1 cellular context compared by ENCODE assay signal in the genomic region with DNA sequence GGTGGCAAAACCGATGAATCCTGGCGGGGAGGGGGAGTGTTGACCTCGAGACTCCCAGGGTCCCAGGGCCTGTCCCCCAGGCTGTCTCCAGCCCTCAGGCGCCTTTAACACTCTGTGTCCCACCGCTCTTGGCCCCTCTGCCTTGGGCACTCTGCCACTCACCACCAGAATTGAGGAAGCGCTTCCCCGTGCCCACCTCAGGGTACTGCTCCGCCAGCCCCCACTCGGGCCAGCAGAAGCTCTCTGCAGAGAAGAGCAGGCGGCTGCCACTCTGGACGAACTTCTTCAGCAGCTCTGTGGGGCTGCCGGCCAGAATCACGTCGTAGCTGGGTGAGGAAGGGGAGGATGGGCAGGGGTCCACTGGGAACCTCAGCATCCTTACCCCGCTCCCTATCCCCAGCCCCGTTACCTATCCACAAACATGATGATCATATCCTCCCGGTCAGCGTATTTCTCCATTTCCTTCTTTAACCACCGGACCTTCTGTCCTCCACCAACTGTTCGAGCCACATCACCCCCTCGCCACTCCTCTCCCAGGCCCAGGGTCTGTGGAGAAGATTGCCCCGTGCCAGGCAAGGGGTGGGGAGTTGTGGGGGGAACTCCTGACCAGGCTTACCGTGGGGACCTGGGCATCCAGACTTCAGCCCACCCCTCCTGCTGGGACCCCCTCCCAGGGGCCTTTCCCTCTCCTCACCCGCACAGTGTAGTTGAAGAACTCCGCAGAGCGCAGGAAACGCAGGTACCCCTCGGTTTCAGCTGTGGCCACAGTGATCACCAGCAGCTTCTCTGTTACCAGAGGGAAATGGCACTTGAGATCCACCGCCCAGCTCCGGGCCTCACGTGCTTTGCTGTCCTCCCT.
TF ChIP-seq lines count a peak whose summit lies in the region.

No MANE protein-coding gene starts in this region.

TF ChIP-seq in HepG2, 621 proteins besides CTCF, POLR2A, EP300 and RAD21:
- no peak for TF ChIP-seq ZNF672 (CRISPR knock-in tag; IDR thresholded peaks at IDR 0.05)
- TF ChIP-seq XBP1 (CRISPR knock-in tag; IDR thresholded peaks at IDR 0.05), result no peak
- TF ChIP-seq IRF9 (CRISPR knock-in tag; IDR thresholded peaks at IDR 0.05; ENCODE audit: borderline replicate concordance), result peak; percentile 40; the same call in 1 of the 2 replicates
- TF ChIP-seq PRPF4 (IDR thresholded peaks at IDR 0.05; ENCODE audit: low read depth, low read length, poor library complexity, severe bottlenecking), result peak; percentile 23
- no peak for TF ChIP-seq ZNF383 (CRISPR knock-in tag; IDR thresholded peaks at IDR 0.05; ENCODE audit: borderline replicate concordance)
- no peak for TF ChIP-seq GABPA (IDR thresholded peaks at IDR 0.05; ENCODE audit: low read depth, low read length)
- TF ChIP-seq GABPA (CRISPR knock-in tag; IDR thresholded peaks at IDR 0.05; ENCODE audit: low read depth), result no peak
- TF ChIP-seq FOXA3 (CRISPR knock-in tag; IDR thresholded peaks at IDR 0.05), result no peak
- TF ChIP-seq, protein P1, sequence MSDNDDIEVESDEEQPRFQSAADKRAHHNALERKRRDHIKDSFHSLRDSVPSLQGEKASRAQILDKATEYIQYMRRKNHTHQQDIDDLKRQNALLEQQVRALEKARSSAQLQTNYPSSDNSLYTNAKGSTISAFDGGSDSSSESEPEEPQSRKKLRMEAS (IDR thresholded peaks at IDR 0.05), result no peak; the same call in 1 of the 2 replicates
- no peak for TF ChIP-seq HIVEP1 (CRISPR knock-in tag; IDR thresholded peaks at IDR 0.05)
- TF ChIP-seq ZNF567 (CRISPR knock-in tag; IDR thresholded peaks at IDR 0.05; ENCODE audit: borderline replicate concordance), result peak; percentile 14; the same call in 1 of the 2 replicates
- TF ChIP-seq MAFK (conservative IDR thresholded peaks at IDR 0.05 in 1 of 2, IDR thresholded peaks at IDR 0.05 in 1 of 2; ENCODE audit: low read length in 2 of 2), result 0 out of 4 replicates have a peak, but pooled peaks of 1 of the 2 experiments have one; percentile 26
- peak; percentile 20 for TF ChIP-seq HNRNPH1 (optimal IDR thresholded peaks at IDR 0.05; ENCODE audit: low read depth, low read length)
- TF ChIP-seq ZNF274 (CRISPR knock-in tag; IDR thresholded peaks at IDR 0.05), result no peak
- no peak for TF ChIP-seq ZSCAN30 (CRISPR knock-in tag; IDR thresholded peaks at IDR 0.05)
- no peak for TF ChIP-seq ATF7-NPFF (CRISPR knock-in tag; IDR thresholded peaks at IDR 0.05; ENCODE audit: low read depth)
- TF ChIP-seq, protein P2, sequence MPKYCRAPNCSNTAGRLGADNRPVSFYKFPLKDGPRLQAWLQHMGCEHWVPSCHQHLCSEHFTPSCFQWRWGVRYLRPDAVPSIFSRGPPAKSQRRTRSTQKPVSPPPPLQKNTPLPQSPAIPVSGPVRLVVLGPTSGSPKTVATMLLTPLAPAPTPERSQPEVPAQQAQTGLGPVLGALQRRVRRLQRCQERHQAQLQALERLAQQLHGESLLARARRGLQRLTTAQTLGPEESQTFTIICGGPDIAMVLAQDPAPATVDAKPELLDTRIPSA (CRISPR knock-in tag; IDR thresholded peaks at IDR 0.05; ENCODE audit: borderline replicate concordance), result no peak
- 0 out of 2 replicates have a peak, but pooled peaks have one; percentile 16 for TF ChIP-seq ZNF253 (CRISPR knock-in tag; IDR thresholded peaks at IDR 0.05; ENCODE audit: borderline replicate concordance)
- TF ChIP-seq NRL (CRISPR knock-in tag; IDR thresholded peaks at IDR 0.05; ENCODE audit: borderline replicate concordance), result 0 out of 2 replicates have a peak, but pooled peaks have one; percentile 1
- TF ChIP-seq, protein P3, sequence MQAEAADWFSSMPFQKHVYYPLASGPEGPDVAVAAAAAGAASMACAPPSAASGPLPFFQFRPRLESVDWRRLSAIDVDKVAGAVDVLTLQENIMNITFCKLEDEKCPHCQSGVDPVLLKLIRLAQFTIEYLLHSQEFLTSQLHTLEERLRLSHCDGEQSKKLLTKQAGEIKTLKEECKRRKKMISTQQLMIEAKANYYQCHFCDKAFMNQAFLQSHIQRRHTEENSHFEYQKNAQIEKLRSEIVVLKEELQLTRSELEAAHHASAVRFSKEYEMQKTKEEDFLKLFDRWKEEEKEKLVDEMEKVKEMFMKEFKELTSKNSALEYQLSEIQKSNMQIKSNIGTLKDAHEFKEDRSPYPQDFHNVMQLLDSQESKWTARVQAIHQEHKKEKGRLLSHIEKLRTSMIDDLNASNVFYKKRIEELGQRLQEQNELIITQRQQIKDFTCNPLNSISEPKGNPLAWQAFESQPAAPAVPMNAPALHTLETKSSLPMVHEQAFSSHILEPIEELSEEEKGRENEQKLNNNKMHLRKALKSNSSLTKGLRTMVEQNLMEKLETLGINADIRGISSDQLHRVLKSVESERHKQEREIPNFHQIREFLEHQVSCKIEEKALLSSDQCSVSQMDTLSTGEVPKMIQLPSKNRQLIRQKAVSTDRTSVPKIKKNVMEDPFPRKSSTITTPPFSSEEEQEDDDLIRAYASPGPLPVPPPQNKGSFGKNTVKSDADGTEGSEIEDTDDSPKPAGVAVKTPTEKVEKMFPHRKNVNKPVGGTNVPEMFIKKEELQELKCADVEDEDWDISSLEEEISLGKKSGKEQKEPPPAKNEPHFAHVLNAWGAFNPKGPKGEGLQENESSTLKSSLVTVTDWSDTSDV (CRISPR knock-in tag; IDR thresholded peaks at IDR 0.05), result 0 out of 2 replicates have a peak, but pooled peaks have one; percentile 25
- 0 out of 2 replicates have a peak, but pooled peaks have one; percentile 8 for TF ChIP-seq BHLHE40 (IDR thresholded peaks at IDR 0.05; ENCODE audit: low read length)
- TF ChIP-seq TP53 (CRISPR knock-in tag; conservative IDR thresholded peaks at IDR 0.05), result no peak
- TF ChIP-seq HMG20A (CRISPR knock-in tag; IDR thresholded peaks at IDR 0.05; ENCODE audit: borderline replicate concordance), result no peak
- TF ChIP-seq, protein P4, sequence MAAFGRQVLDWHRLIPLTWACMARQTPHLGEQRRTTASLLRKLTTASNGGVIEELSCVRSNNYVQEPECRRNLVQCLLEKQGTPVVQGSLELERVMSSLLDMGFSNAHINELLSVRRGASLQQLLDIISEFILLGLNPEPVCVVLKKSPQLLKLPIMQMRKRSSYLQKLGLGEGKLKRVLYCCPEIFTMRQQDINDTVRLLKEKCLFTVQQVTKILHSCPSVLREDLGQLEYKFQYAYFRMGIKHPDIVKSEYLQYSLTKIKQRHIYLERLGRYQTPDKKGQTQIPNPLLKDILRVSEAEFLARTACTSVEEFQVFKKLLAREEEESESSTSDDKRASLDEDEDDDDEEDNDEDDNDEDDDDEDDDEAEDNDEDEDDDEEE (CRISPR knock-in tag; IDR thresholded peaks at IDR 0.05), result no peak
- no peak for TF ChIP-seq THAP11 (CRISPR knock-in tag; IDR thresholded peaks at IDR 0.05)
